Comparison of ENCODE assay signal across 21 cellular contexts in genomic region chr7:20836424-20836823, GRCh38. TPM values are rescaled to one million over a fixed set of nuclear protein-coding genes. Genes with fewer than 3 reads are reported as not detected.
DNase-seq lines count a peak whose midpoint lies in the region; ATAC-seq, FAIRE-seq and TF ChIP-seq lines count a peak whose summit lies in the region.
"Not testable (repeated sequence)": the region's sequence is repeated elsewhere in the genome, so short reads cannot be mapped to it uniquely, and the experiment has no call there.
"Had no signal": no experiment of that assay in that cellular context is flagged by ENCODE, and none has a peak within 500 bp of the region (broad histone marks: within the 10 kb centered on the region; RNA-seq: fewer than 3 reads in every experiment).

No MANE protein-coding gene starts in this region.

- RAD21 ChIA-PET in GM12878 (lab: Charles Lee; ENCODE audit: unreplicated experiment), result interaction anchor here (1.1 to 1.2 kb wide), 2 partner anchors 56 to 61 kb away, joined by 3 to 5 read pairs; no protein-coding TSS in a partner anchor

- WGBS in GM12878 (ENCODE audit: insufficient coverage, insufficient replicate concordance, low lambda C conversion rate, missing lambda C conversion rate), result 0% methylated on average over 2 of the region's 2 CpGs

- in situ Hi-C loops in GM12878 (cut with MboI), result not testable (repeated sequence)

- SMC1A ChIA-PET in GM12878 (lab: Charles Lee; ENCODE audit: uncharacterized antibody, unreplicated experiment), result interaction anchor here (1.3 kb wide), 1 partner anchor 11 kb away, joined by 5 read pairs; no protein-coding TSS in a partner anchor

- H3K79me2 ChIP-seq in GM12878 (ENCODE audit: control insufficient read depth, insufficient read depth, low read length), result not testable (repeated sequence)

- not testable (repeated sequence) for TF ChIP-seq EP300 in GM12878 (IDR thresholded peaks at IDR 0.05; ENCODE audit: borderline replicate concordance in 1 of 2, control insufficient read depth in 1 of 2, low read depth in 2 of 2, low read length in 2 of 2)

- intact Hi-C loops in GM12878 (cut with micrococcal nuclease; ENCODE audit: unreplicated experiment), result not testable (repeated sequence)

- H3K36me3 ChIP-seq in GM12878 (ENCODE audit: control insufficient read depth in 2 of 2, insufficient read depth in 2 of 2, low read length in 1 of 2), result not testable (repeated sequence)

- H3K4me1 ChIP-seq in GM12878 (ENCODE audit: control insufficient read depth, insufficient read depth, low read length), result not testable (repeated sequence)

- not testable (repeated sequence) for BruUV-seq in GM12878 (replicated peaks; lab: Mats Ljungman, UMichigan)

- H3K4me3 ChIP-seq in GM12878, result not testable (repeated sequence)

- CTCF ChIA-PET in GM12878 (lab: Yijun Ruan, JAX), result interaction anchor here (2.2 kb wide), 1 partner anchor 418 kb away, joined by 7 read pairs; no protein-coding TSS in a partner anchor

- not testable (repeated sequence) for H3K4me2 ChIP-seq in GM12878 (ENCODE audit: control insufficient read depth, insufficient read depth)

- not testable (repeated sequence) for H3K9ac ChIP-seq in GM12878 (ENCODE audit: control insufficient read depth, insufficient read depth, low read length)

- FAIRE-seq in GM18507 (lab: Jason Lieb, UNC), result peak; percentile 98
- not testable (repeated sequence) for FAIRE-seq in GM12878 (lab: Jason Lieb, UNC)

- POLR2A ChIA-PET in GM12878 (lab: Charles Lee), result not testable (repeated sequence)

- not testable (repeated sequence) for H4K20me1 ChIP-seq in GM12878 (ENCODE audit: control insufficient read depth, insufficient read depth)

- H2AFZ ChIP-seq in GM12878 (ENCODE audit: control insufficient read depth, low read depth, low read length), result not testable (repeated sequence)

- not testable (repeated sequence) for H3K9me3 ChIP-seq in GM12878 (replicated peaks; ENCODE audit: control insufficient read depth, insufficient read depth, low read length)

- TF ChIP-seq POLR2A in GM12878 (IDR thresholded peaks at IDR 0.05; ENCODE audit: low read depth, low read length), result not testable (repeated sequence)

- not testable (repeated sequence) for TF ChIP-seq RAD21 in GM12878 (IDR thresholded peaks at IDR 0.05; ENCODE audit: insufficient read depth, low read depth, low read length)

- TF ChIP-seq CTCF in GM12878 (IDR thresholded peaks at IDR 0.05 in 2 of 3, conservative IDR thresholded peaks at IDR 0.05 in 1 of 3; ENCODE audit: control insufficient read depth in 2 of 3, extremely low read depth in 1 of 3, insufficient read depth in 1 of 3, low read depth in 3 of 3, low read length in 3 of 3), result not testable (repeated sequence)

- peak; percentile 80 for ATAC-seq in GM19025 (IDR thresholded peaks at IDR 0.05; ENCODE audit: low read depth, unreplicated experiment)
- ATAC-seq in GM19468 (IDR thresholded peaks at IDR 0.05; ENCODE audit: extremely low read depth, unreplicated experiment), result peak; percentile 53
- ATAC-seq in GM21786 (IDR thresholded peaks at IDR 0.05; ENCODE audit: unreplicated experiment), result peak; percentile 84
- peak; percentile 77 for ATAC-seq in HG02938 (IDR thresholded peaks at IDR 0.05; ENCODE audit: unreplicated experiment)
- ATAC-seq in HG03135 (IDR thresholded peaks at IDR 0.05; ENCODE audit: unreplicated experiment), result peak; percentile 74
- ATAC-seq in HG03469 (IDR thresholded peaks at IDR 0.05; ENCODE audit: unreplicated experiment), result peak; percentile 83
- peak; percentile 48 for ATAC-seq in GM12878

- DNase-seq in GM18507 (ENCODE audit: extremely low spot score, insufficient read length, low read depth); GM12878 (ENCODE audit: low read depth, low spot score): not testable (repeated sequence)

- not testable (repeated sequence) for H3K27me3 ChIP-seq in GM12878 (replicated peaks in 1 of 2; ENCODE audit: control insufficient read depth in 2 of 2, insufficient read depth in 2 of 2, low read length in 1 of 2)

- H3K27ac ChIP-seq in GM12878 (ENCODE audit: control insufficient read depth, insufficient read depth), result not testable (repeated sequence)

RNA-seq across cellular contexts. Expression of gene SP8, which starts 49.7 kb away (rescaled TPM):
- total RNA-seq in GM12878 (2013; cell fraction: nucleolus; rRNA removed), result not detected in 2 replicates
- not detected in 2 replicates for total RNA-seq in GM12878 (2014; rRNA removed)
- not detected in 2 replicates for total RNA-seq in GM12878 (2014; rRNA removed; fragmentation: Illumina TruSeq; extraction: Trizol)
- not detected in 2 replicates for total RNA-seq in GM12878 (2021)
- polyA plus RNA-seq in GM12878 (2011; ENCODE audit: low read depth), result not detected
- polyA plus RNA-seq in GM12878 (2011; rRNA removed), result not detected in 2 replicates
- not detected in 2 replicates for polyA plus RNA-seq in GM12878 (2011; cell fraction: cytosol; rRNA removed)
- not detected in 2 replicates for polyA plus RNA-seq in GM12878 (2011; cell fraction: nucleus; rRNA removed)
- polyA plus RNA-seq in GM12878 (2012), result not detected in 2 replicates
- polyA plus RNA-seq in GM12878 (2014; fragmentation: Illumina TruSeq; extraction: Trizol), result not detected in 2 replicates
- polyA plus RNA-seq in GM12878 (2014; fragmentation: Nextera tagmentation; extraction: Ambion mirVana), result not detected
- polyA plus RNA-seq in GM12878 (2014; rRNA removed), result not detected in 2 replicates
- not detected for polyA plus RNA-seq in GM12878 (2016; fragmentation: Nextera tagmentation; extraction: Ambion mirVana)
- not detected in 2 replicates for polyA minus RNA-seq in GM12878 (2011; rRNA and poly(A)+ RNA removed)
- not detected in 2 replicates for polyA minus RNA-seq in GM12878 (2011; cell fraction: cytosol; rRNA and poly(A)+ RNA removed)
- polyA minus RNA-seq in GM12878 (2011; cell fraction: nucleus; rRNA and poly(A)+ RNA removed), result not detected in 2 replicates
- total RNA-seq: activated naive CD4-positive, alpha-beta T cell treated with anti-CD3 and anti-CD28 coated beads, Interleukin-2, amount 50 U/mL, for 72 hours; CD8-positive, alpha-beta T cell; dermis blood vessel endothelial cell; HT-29; left cardiac atrium; lung; naive thymus-derived CD4-positive, alpha-beta T cell; posterior vena cava; right cardiac atrium; Right ventricle myocardium superior; smooth muscle cell had no signal
- polyA plus RNA-seq: esophagus; immature natural killer cell; lung; naive thymus-derived CD4-positive, alpha-beta T cell; right cardiac atrium; smooth muscle cell had no signal
